In the genomic region with DNA sequence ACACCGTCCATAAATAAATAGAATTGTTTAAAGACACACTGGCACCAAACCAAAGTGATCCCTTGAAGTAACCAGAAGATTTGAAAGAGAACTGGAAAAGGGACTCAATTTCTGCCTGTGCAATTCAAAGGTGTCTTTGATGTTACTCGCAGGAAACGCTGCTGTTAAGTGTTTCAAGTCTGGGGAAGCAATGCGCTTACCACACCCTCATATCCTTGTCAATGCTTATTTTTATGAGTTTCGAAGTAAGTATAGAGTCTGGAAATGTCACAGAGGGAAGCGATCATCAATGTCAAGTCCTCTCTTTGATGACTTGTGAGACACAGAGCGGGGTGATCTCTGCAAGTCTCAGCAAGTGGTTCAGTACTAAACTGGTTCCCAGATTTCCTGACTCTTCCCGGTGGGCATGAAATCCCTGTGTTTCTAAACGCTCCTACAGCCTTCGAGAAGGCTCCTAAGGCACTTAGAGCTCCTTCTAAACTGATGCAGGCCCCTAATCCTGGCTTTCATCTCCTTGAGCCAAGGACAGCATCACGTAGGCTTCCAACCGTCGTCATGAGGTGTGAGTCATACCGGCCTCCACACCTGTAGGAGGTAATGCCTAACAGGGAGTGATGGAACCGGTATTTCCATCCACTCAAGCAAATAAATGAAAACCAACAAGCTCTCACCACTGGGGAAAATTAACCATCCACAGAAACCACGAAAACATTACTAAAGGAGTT, we compare ENCODE assay signal across 10 cellular contexts. TPM values are rescaled to one million over a fixed set of nuclear protein-coding genes. Genes with fewer than 3 reads are reported as not detected.
DNase-seq lines count a peak whose midpoint lies in the region; ATAC-seq lines count a peak whose summit lies in the region.
"Had no signal": no experiment of that assay in that cellular context is flagged by ENCODE, and none has a peak within 500 bp of the region (broad histone marks: within the 10 kb centered on the region; RNA-seq: fewer than 3 reads in every experiment).

No MANE protein-coding gene starts in this region.

- peaks cover 15% of the 10 kb centered on the region for H3K4me1 Mint-ChIP-seq in activated T-helper 17 cell treated with anti-CD3 and anti-CD28 coated beads, Interleukin-2, amount 50 U/mL, for 72 hours

- DNase-seq in activated effector memory CD4-positive, alpha-beta T cell treated with anti-CD3 and anti-CD28 coated beads, Interleukin-2, amount 50 U/mL, for 16 hours: peak; percentile 73
- no peak for DNase-seq in activated effector memory CD4-positive, alpha-beta T cell treated with Interleukin-2 at 50 U/mL for 16 hours
- DNase-seq in mesenteric fat pad (ENCODE audit: low spot score) (peak; percentile 22), ureter (ENCODE audit: low spot score) (peak; percentile 69), NCI-H446 treated with DMSO at 0.1 percent for 48 hours (lab: John Stamatoyannopoulos, UW) (no peak), COR-L47 (lab: John Stamatoyannopoulos, UW) (no peak)
- DNase-seq: NCI-H2171 treated with DMSO at 0.1 percent for 48 hours, uterus had no signal

- H3K27ac Mint-ChIP-seq in activated T-helper 17 cell treated with anti-CD3 and anti-CD28 coated beads, Interleukin-2, amount 50 U/mL, for 72 hours: peak overlapping the region; percentile 97

- H3K36me3 Mint-ChIP-seq in activated T-helper 17 cell treated with anti-CD3 and anti-CD28 coated beads, Interleukin-2, amount 50 U/mL, for 72 hours (ENCODE audit: low read depth): peaks cover 8% of the 10 kb centered on the region

- H3K4me3 Mint-ChIP-seq in activated T-helper 17 cell treated with anti-CD3 and anti-CD28 coated beads, Interleukin-2, amount 50 U/mL, for 72 hours: peak overlapping the region; percentile 84

- no peaks in the 10 kb centered on the region for H3K27me3 Mint-ChIP-seq in activated T-helper 17 cell treated with anti-CD3 and anti-CD28 coated beads, Interleukin-2, amount 50 U/mL, for 72 hours

- H3K9me3 Mint-ChIP-seq in activated T-helper 17 cell treated with anti-CD3 and anti-CD28 coated beads, Interleukin-2, amount 50 U/mL, for 72 hours: no peaks in the 10 kb centered on the region

- peak; percentile 61 for ATAC-seq in activated T-helper 17 cell treated with anti-CD3 and anti-CD28 coated beads, Interleukin-2, amount 50 U/mL, for 72 hours (replicated peaks)
- ATAC-seq in GM21619 (IDR thresholded peaks at IDR 0.05; ENCODE audit: unreplicated experiment): no peak

RNA-seq across cellular contexts. Expression of a gene that starts 22.8 kb away (rescaled TPM):
- total RNA-seq in activated T-helper 17 cell treated with anti-CD3 and anti-CD28 coated beads, Interleukin-2, amount 50 U/mL, for 72 hours: 1 to 10 TPM in 1 of 2 donors, under 1 TPM in 1; 0.26 to 2.6 TPM
- total RNA-seq in mesenteric fat pad (38.6 TPM), ureter (20.4 TPM)

RNA-seq across cellular contexts. Expression of a gene that starts 48.0 kb away (rescaled TPM):
- not detected for total RNA-seq in activated T-helper 17 cell treated with anti-CD3 and anti-CD28 coated beads, Interleukin-2, amount 50 U/mL, for 72 hours
- total RNA-seq in mesenteric fat pad (not detected), ureter (not detected)
- total RNA-seq: uterus had no signal

Comparison
In these comparisons a context has a peak if more than half of its experiments do, and no peak if none do; other contexts are left out.
1. DNase-seq: peak in activated effector memory CD4-positive, alpha-beta T cell treated with anti-CD3 and anti-CD28 coated beads, Interleukin-2, amount 50 U/mL, for 16 hours (single experiment), mesenteric fat pad (single experiment) and ureter (single experiment); none in activated effector memory CD4-positive, alpha-beta T cell treated with Interleukin-2 at 50 U/mL for 16 hours (single experiment), NCI-H446 treated with DMSO at 0.1 percent for 48 hours (single experiment) and COR-L47 (single experiment).